ENCODE assay signal across 8 cellular contexts in the genomic region with DNA sequence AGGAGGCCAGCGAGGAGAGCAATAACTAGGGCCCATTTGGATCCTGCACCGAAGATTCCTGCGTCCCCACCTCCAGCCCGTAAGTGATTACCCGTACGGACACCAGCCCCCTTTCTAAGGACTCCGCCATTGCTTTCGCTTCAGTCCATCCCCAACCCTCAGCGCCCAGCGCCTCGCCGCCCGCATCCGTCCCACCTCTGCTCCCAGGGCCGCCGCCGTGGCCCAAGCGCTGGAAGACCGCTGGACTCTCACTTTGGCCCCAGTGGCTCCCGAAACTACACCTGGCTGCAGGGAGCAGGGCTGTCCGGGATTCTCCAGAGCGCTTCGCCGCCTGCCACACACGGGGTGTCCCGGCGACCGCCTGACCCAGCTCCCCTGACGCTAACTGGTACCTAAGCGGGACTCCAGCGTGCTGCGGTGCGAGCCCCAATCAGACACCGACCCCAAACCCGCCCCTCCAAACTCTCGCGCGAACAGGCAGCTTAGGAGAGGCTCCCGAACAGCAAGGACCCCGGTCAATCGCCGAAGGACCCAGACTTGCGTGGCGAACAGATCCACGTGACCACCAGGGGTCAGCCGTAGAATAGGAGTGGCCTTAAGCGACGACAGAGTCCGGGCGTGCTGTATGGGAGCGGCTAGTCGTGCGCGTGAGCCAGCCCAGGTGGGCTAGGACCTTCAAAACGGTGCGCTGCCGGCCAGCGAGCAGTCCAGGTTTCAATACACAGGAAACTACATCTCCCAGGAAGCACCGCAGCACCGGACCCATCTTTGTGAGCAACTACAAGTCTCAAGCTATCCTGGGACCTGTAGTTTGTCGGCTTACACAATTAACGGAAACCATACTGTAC. TPM values are rescaled to one million over a fixed set of nuclear protein-coding genes. Genes with fewer than 3 reads are reported as not detected.
DNase-seq lines count a peak whose midpoint lies in the region; TF ChIP-seq lines count a peak whose summit lies in the region.

A gene (minus strand): TSS at position 363 of the 848 bp plus-strand sequence. CDS start 771 bp downstream, outside the sequence.

- H3K9me3 ChIP-seq in HAP-1 (no peaks in the 10 kb centered on the region), MM.1S (replicated peaks; ENCODE audit: insufficient read depth, low read length) (no peaks in the 10 kb centered on the region), neural cell (ENCODE audit: low read length) (no peaks in the 10 kb centered on the region), stomach (no peaks in the 10 kb centered on the region)

- H3K4me3 ChIP-seq in HAP-1 (peak within 1 kb of the TSS; percentile 97), MM.1S (ENCODE audit: low read length) (peak within 1 kb of the TSS; percentile 94), fibroblast of villous mesenchyme (ENCODE audit: low read depth, low read length) (peak within 1 kb of the TSS; percentile 84), neural cell (ENCODE audit: low read length) (peak within 1 kb of the TSS; percentile 91), stomach (peak within 1 kb of the TSS; percentile 68 to 96 (median 87))

- H3K9me2 ChIP-seq in MM.1S (replicated peaks; ENCODE audit: insufficient read depth, low read length) = no peaks in the 10 kb centered on the region
- H3K9me2 ChIP-seq in neural cell (ENCODE audit: insufficient read depth, low read length) = no peaks in the 10 kb centered on the region

- intact Hi-C loops in stomach (cut with DNase I; ENCODE audit: low total_unique reads) = no loop called here

- peak; percentile 98 for DNase-seq in G401 (ENCODE audit: low spot score)
- peak; percentile 95 to 99 for DNase-seq in HAP-1 (ENCODE audit: low spot score in 2 of 2)
- peak; percentile 98 for DNase-seq in MM.1S
- peak; percentile 93 for DNase-seq in SIG-M5 (lab: John Stamatoyannopoulos, UW)
- DNase-seq in activated gamma-delta T cell (lab: John Stamatoyannopoulos, UW) = peak; percentile 80
- peak; percentile 98 for DNase-seq in fibroblast of villous mesenchyme (ENCODE audit: low read depth)
- DNase-seq in stomach = peak; percentile 95

- no peaks in the 10 kb centered on the region for H3K27me3 ChIP-seq in HAP-1 (ENCODE audit: low read depth)
- H3K27me3 ChIP-seq in MM.1S (replicated peaks; ENCODE audit: insufficient read depth, low read length) = no peaks in the 10 kb centered on the region
- no peaks in the 10 kb centered on the region for H3K27me3 ChIP-seq in neural cell (ENCODE audit: insufficient read depth, low read depth, low read length)
- no peaks in the 10 kb centered on the region for H3K27me3 ChIP-seq in stomach

- H3F3A ChIP-seq in MM.1S (ENCODE audit: insufficient read depth, low read length) (peaks cover 4% of the 10 kb centered on the region; the same call in 1 of the 2 replicates), neural cell (ENCODE audit: insufficient read depth, low read length, poor library complexity, severe bottlenecking) (no peaks in the 10 kb centered on the region)

- no peak for TF ChIP-seq EP300 in neural cell (conservative IDR thresholded peaks at IDR 0.05; ENCODE audit: poor library complexity, severe bottlenecking)
- no peak for TF ChIP-seq EP300 in stomach (IDR thresholded peaks at IDR 0.05)

- H2AFZ ChIP-seq in MM.1S (ENCODE audit: low read length) (peak within 1 kb of the TSS; percentile 87), neural cell (ENCODE audit: low read depth, low read length) (peak within 1 kb of the TSS; percentile 22)

- peak within 1 kb of the TSS; percentile 91 for H3K4me2 ChIP-seq in MM.1S (ENCODE audit: low read depth, low read length)
- H3K4me2 ChIP-seq in neural cell (ENCODE audit: low read length) = peak within 1 kb of the TSS; percentile 68

- H3K36me3 ChIP-seq in HAP-1 (replicated peaks) = peaks cover 60% of the 10 kb centered on the region
- H3K36me3 ChIP-seq in MM.1S (replicated peaks; ENCODE audit: insufficient read depth, low read length) = no peaks in the 10 kb centered on the region
- H3K36me3 ChIP-seq in neural cell (ENCODE audit: insufficient read depth, low read length) = peaks cover 3% of the 10 kb centered on the region
- peaks cover 17 to 65% (median 62%) of the 10 kb centered on the region in 4 donors for H3K36me3 ChIP-seq in stomach

- H3K79me2 ChIP-seq in MM.1S (ENCODE audit: low read length) (peaks cover 18% of the 10 kb centered on the region), neural cell (replicated peaks; ENCODE audit: insufficient read depth, low read length) (peaks cover 10% of the 10 kb centered on the region)

- in situ Hi-C loops in G401 (cut with HindIII; ENCODE audit: low sequenced_read_pairs) (no loop called here), HAP-1 (cut with MboI; ENCODE audit: low sequenced_read_pairs) (no loop called here)

- TF ChIP-seq POLR2A in stomach (IDR thresholded peaks at IDR 0.05) = peak in 2 of 4 donors; percentile 5 to 72

- TF ChIP-seq CTCF in MM.1S (IDR thresholded peaks at IDR 0.05; ENCODE audit: low read length) (peak; percentile 23), fibroblast of villous mesenchyme (IDR thresholded peaks at IDR 0.05; ENCODE audit: insufficient read depth, low read depth, low read length) (no peak), neural cell (IDR thresholded peaks at IDR 0.05; ENCODE audit: poor library complexity, severe bottlenecking) (peak; percentile 27), stomach (IDR thresholded peaks at IDR 0.05) (peak in 2 of 7 experiments; percentile 10 to 36)

- H4K20me1 ChIP-seq in MM.1S (ENCODE audit: insufficient read depth, low read length) (no peaks in the 10 kb centered on the region), neural cell (ENCODE audit: insufficient read depth) (no peaks in the 10 kb centered on the region)

- H3K27ac ChIP-seq in MM.1S (ENCODE audit: low read length) = peak within 1 kb of the TSS; percentile 85
- H3K27ac ChIP-seq in neural cell (ENCODE audit: low read length) = peak within 1 kb of the TSS; percentile 84
- peak within 1 kb of the TSS; percentile 92 to 97 (median 94) for H3K27ac ChIP-seq in stomach

- TF ChIP-seq RAD21 in neural cell (conservative IDR thresholded peaks at IDR 0.05) = no peak

- WGBS in stomach, 5 donors = 0 to 1% (median 0%) methylated on average over 29 to 62 of the region's 62 CpGs

- H3K9ac ChIP-seq in MM.1S (ENCODE audit: low read length) (peak within 1 kb of the TSS; percentile 92), neural cell (ENCODE audit: low read length) (peak within 1 kb of the TSS; percentile 89)

- H3K4me1 ChIP-seq in HAP-1 (peaks cover 13% of the 10 kb centered on the region), MM.1S (ENCODE audit: low read length) (peaks cover 12% of the 10 kb centered on the region), stomach (peaks cover 15 to 26% (median 17%) of the 10 kb centered on the region in 4 donors)

TF ChIP-seq in neural cell, 6 proteins besides CTCF, POLR2A, EP300 and RAD21:
- TF ChIP-seq SMC3 (conservative IDR thresholded peaks at IDR 0.05; ENCODE audit: poor library complexity) (peak; percentile 37), EZH2 (IDR thresholded peaks at IDR 0.05; ENCODE audit: borderline replicate concordance, insufficient read depth, low read length, poor library complexity, severe bottlenecking) (no peak), MXI1 (conservative IDR thresholded peaks at IDR 0.05; ENCODE audit: poor library complexity, severe bottlenecking) (peak; percentile 86), POLR2AphosphoS5 (IDR thresholded peaks at IDR 0.05) (peak; percentile 78)
- TF ChIP-seq, protein P1, sequence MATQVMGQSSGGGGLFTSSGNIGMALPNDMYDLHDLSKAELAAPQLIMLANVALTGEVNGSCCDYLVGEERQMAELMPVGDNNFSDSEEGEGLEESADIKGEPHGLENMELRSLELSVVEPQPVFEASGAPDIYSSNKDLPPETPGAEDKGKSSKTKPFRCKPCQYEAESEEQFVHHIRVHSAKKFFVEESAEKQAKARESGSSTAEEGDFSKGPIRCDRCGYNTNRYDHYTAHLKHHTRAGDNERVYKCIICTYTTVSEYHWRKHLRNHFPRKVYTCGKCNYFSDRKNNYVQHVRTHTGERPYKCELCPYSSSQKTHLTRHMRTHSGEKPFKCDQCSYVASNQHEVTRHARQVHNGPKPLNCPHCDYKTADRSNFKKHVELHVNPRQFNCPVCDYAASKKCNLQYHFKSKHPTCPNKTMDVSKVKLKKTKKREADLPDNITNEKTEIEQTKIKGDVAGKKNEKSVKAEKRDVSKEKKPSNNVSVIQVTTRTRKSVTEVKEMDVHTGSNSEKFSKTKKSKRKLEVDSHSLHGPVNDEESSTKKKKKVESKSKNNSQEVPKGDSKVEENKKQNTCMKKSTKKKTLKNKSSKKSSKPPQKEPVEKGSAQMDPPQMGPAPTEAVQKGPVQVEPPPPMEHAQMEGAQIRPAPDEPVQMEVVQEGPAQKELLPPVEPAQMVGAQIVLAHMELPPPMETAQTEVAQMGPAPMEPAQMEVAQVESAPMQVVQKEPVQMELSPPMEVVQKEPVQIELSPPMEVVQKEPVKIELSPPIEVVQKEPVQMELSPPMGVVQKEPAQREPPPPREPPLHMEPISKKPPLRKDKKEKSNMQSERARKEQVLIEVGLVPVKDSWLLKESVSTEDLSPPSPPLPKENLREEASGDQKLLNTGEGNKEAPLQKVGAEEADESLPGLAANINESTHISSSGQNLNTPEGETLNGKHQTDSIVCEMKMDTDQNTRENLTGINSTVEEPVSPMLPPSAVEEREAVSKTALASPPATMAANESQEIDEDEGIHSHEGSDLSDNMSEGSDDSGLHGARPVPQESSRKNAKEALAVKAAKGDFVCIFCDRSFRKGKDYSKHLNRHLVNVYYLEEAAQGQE (IDR thresholded peaks at IDR 0.05; ENCODE audit: borderline replicate concordance) = no peak

RNA-seq across cellular contexts. Expression of the gene that starts here (rescaled TPM):
- total RNA-seq in G401 (2014; rRNA removed; shearing (Covaris generic)) = 153 and 218 TPM in 2 replicates
- 94.7 and 113 TPM in 2 replicates for total RNA-seq in fibroblast of villous mesenchyme
- 169 and 175 TPM in 2 replicates for polyA plus RNA-seq in neural cell
- polyA minus RNA-seq in neural cell = 51.2 and 63.3 TPM in 2 replicates
- 100 to 1,000 TPM in 1 of 5 donors, 10 to 100 TPM in 4; 39.7 to 112 (median 94.1) TPM for total RNA-seq in stomach
- 100 to 1,000 TPM in 1 of 3 donors, 10 to 100 TPM in 2; 71.0 to 105 (median 73.9) TPM for polyA plus RNA-seq in stomach

Comparison
In these comparisons a context has a peak if more than half of its experiments do, and no peak if none do; other contexts are left out.
1. Peak in every context shown above with its lines: DNase-seq, H3K4me3 ChIP-seq and H3K27ac ChIP-seq.